Comparison of ENCODE assay signal across 1 cellular context in the genomic region with DNA sequence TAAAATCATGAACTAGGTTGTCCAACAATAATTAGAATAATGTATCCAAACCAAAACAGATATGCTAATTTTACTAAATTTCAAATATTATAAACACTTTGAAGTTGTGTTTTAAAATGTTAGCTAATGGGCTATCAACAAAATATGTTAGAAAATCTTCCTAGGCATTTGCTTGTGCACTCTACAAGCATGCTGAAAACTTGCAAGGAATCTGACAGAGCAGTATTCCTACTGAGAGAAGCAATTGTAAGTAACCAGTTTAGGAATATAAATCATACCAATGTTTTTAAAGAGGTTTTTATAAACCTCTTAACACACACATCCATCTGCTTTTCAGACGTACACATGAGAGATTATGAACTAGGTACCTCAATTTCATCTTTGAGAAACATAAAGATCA.
TF ChIP-seq lines count a peak whose summit lies in the region.

No MANE protein-coding gene starts in this region.

TF ChIP-seq in HepG2, 621 proteins besides CTCF, POLR2A, EP300 and RAD21 (continued from another document):
- no peak for TF ChIP-seq PBX3 (CRISPR knock-in tag; IDR thresholded peaks at IDR 0.05; ENCODE audit: borderline replicate concordance)
- TF ChIP-seq SP4 (CRISPR knock-in tag; IDR thresholded peaks at IDR 0.05), result no peak
- no peak for TF ChIP-seq TGIF2 (CRISPR knock-in tag; IDR thresholded peaks at IDR 0.05)
- no peak for TF ChIP-seq ZNF766 (CRISPR knock-in tag; IDR thresholded peaks at IDR 0.05; ENCODE audit: borderline replicate concordance)
- TF ChIP-seq ZNF20 (CRISPR knock-in tag; IDR thresholded peaks at IDR 0.05), result no peak
- TF ChIP-seq, protein P1, sequence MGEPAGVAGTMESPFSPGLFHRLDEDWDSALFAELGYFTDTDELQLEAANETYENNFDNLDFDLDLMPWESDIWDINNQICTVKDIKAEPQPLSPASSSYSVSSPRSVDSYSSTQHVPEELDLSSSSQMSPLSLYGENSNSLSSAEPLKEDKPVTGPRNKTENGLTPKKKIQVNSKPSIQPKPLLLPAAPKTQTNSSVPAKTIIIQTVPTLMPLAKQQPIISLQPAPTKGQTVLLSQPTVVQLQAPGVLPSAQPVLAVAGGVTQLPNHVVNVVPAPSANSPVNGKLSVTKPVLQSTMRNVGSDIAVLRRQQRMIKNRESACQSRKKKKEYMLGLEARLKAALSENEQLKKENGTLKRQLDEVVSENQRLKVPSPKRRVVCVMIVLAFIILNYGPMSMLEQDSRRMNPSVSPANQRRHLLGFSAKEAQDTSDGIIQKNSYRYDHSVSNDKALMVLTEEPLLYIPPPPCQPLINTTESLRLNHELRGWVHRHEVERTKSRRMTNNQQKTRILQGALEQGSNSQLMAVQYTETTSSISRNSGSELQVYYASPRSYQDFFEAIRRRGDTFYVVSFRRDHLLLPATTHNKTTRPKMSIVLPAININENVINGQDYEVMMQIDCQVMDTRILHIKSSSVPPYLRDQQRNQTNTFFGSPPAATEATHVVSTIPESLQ (CRISPR knock-in tag; conservative IDR thresholded peaks at IDR 0.05), result no peak
- no peak for TF ChIP-seq KDM4B (CRISPR knock-in tag; IDR thresholded peaks at IDR 0.05)
TF ChIP-seq in HepG2: peak in this region for 0.
